Comparison of ENCODE assay signal across 1 cellular context in the genomic region with DNA sequence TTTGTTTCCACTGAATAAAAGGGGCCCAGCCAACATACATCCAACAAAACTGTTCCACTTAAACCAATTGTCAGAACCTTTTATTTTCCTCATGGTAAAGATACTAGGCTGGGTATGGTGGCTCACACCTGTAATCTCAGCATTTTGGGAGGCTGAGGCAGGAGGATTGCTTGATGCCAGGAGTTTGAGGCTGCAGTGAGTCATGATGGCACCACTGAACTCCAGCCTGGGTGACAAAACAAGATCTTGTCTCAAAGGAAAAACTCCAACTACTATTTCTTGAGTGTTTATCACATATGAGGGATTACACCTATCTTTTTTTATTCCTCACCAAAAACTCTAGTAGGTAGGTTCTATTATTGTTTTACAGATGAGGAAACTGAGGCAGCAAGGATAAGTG.
TF ChIP-seq lines count a peak whose summit lies in the region.

No MANE protein-coding gene starts in this region.

TF ChIP-seq in GM12878, 131 proteins besides CTCF, POLR2A, EP300 and RAD21:
- TF ChIP-seq, protein P1, sequence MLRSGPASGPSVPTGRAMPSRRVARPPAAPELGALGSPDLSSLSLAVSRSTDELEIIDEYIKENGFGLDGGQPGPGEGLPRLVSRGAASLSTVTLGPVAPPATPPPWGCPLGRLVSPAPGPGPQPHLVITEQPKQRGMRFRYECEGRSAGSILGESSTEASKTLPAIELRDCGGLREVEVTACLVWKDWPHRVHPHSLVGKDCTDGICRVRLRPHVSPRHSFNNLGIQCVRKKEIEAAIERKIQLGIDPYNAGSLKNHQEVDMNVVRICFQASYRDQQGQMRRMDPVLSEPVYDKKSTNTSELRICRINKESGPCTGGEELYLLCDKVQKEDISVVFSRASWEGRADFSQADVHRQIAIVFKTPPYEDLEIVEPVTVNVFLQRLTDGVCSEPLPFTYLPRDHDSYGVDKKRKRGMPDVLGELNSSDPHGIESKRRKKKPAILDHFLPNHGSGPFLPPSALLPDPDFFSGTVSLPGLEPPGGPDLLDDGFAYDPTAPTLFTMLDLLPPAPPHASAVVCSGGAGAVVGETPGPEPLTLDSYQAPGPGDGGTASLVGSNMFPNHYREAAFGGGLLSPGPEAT (IDR thresholded peaks at IDR 0.05; ENCODE audit: low read depth): no peak
- peak; percentile 30; the same call in 1 of the 2 replicates for TF ChIP-seq POLR2AphosphoS2 (IDR thresholded peaks at IDR 0.05; ENCODE audit: low read depth, low read length)
